In the genomic region with DNA sequence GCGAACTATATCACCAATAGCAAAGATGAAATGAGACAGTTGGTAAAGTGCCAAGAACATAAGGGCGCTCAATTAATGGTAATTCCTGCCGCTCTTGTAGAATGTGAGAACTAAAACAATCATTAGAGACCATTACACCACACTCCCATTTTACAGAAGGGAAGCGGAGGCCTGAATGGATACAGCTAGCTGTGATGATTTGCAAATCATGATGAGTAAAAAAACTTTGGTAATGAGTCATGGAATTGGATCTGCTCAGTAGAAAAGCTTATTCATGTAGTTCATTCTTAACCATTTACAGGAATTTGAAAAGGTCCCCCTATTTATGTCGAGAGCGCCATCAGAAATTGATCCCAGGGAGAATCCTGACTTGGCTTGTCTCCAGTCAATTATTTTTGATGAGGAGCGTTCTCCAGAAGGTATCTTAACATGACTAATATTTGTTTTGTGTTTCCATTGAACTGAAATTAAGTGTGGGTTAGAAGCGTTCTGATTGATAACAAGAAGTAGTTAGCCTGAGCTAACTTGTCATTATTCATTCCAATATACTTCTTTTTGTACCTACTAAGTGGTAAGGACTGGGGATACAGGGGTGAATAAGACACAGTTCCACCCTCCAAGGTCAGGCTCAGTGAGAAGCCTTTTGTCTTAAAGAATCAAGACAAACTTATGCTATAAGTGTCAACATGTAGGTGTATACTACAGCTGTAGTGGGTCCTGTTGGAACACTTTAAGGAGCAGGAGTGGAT, we compare ENCODE assay signal across 8 cellular contexts. TPM values are rescaled to one million over a fixed set of nuclear protein-coding genes. Genes with fewer than 3 reads are reported as not detected.
DNase-seq lines count a peak whose midpoint lies in the region; ATAC-seq lines count a peak whose summit lies in the region.

No MANE protein-coding gene starts in this region.

- peak overlapping the region; percentile 64 for H3K4me3 ChIP-seq in iPS-15b (ENCODE audit: low read depth, low read length)

- peak overlapping the region; percentile 88 for H3K4me3 Mint-ChIP-seq in activated T-helper 2 cell treated with anti-CD3 and anti-CD28 coated beads, Interferon-gamma antibody, Interleukin-2, Interleukin-4, amounts not matched to agents 10 μg/mL and 5 μg/mL and 100 μg/mL, durations not matched to agents 14 hours and 24 hours and 36 hours (ENCODE audit: low read depth)

- ATAC-seq in stimulated activated naive CD8-positive, alpha-beta T cell treated with anti-CD3 and anti-CD28 coated beads, Interleukin-15, Interleukin-2, amounts not matched to agents 100 U/mL and 50 U/mL, for 24 hours: peak; percentile 47
- ATAC-seq in HG03175 (IDR thresholded peaks at IDR 0.05; ENCODE audit: unreplicated experiment) (no peak), HG03196 (IDR thresholded peaks at IDR 0.05; ENCODE audit: unreplicated experiment) (no peak)

- DNase-seq in AG08396 (ENCODE audit: low spot score) (peak; percentile 57), HCEC 1CT (peak; percentile 82), SIG-M5 treated with dmso at 0.1 percent for 504 hours (lab: John Stamatoyannopoulos, UW; ENCODE audit: unreplicated experiment) (no peak)
- no peak for DNase-seq in activated T-helper 2 cell treated with anti-CD3 and anti-CD28 coated beads, Interferon-gamma antibody, Interleukin-2, Interleukin-4, amounts not matched to agents 10 μg/mL and 5 μg/mL and 100 μg/mL, durations not matched to agents 14 hours and 24 hours and 36 hours (ENCODE audit: low spot score)
- DNase-seq in stimulated activated naive CD8-positive, alpha-beta T cell treated with anti-CD3 and anti-CD28 coated beads, Interleukin-15, Interleukin-2, amounts not matched to agents 100 U/mL and 50 U/mL, for 24 hours: no peak

- H3K27me3 Mint-ChIP-seq in activated T-helper 2 cell treated with anti-CD3 and anti-CD28 coated beads, Interferon-gamma antibody, Interleukin-2, Interleukin-4, amounts not matched to agents 10 μg/mL and 5 μg/mL and 100 μg/mL, durations not matched to agents 14 hours and 24 hours and 36 hours (ENCODE audit: low read depth): no peaks in the 10 kb centered on the region

- H3K36me3 Mint-ChIP-seq in activated T-helper 2 cell treated with anti-CD3 and anti-CD28 coated beads, Interferon-gamma antibody, Interleukin-2, Interleukin-4, amounts not matched to agents 10 μg/mL and 5 μg/mL and 100 μg/mL, durations not matched to agents 14 hours and 24 hours and 36 hours (ENCODE audit: low read depth): peaks cover 33% of the 10 kb centered on the region

- H3K9me3 Mint-ChIP-seq in activated T-helper 2 cell treated with anti-CD3 and anti-CD28 coated beads, Interferon-gamma antibody, Interleukin-2, Interleukin-4, amounts not matched to agents 10 μg/mL and 5 μg/mL and 100 μg/mL, durations not matched to agents 14 hours and 24 hours and 36 hours: no peaks in the 10 kb centered on the region

- intact Hi-C loops in activated T-helper 2 cell treated with anti-CD3 and anti-CD28 coated beads, Interferon-gamma antibody, Interleukin-2, Interleukin-4, amounts not matched to agents 10 μg/mL and 5 μg/mL and 100 μg/mL, durations not matched to agents 14 hours and 24 hours and 36 hours (cut with micrococcal nuclease): loop anchor here (2.0 kb wide), 1 partner anchor 82 kb away; no protein-coding TSS in a partner anchor

- peak overlapping the region; percentile 88 for H3K27ac Mint-ChIP-seq in activated T-helper 2 cell treated with anti-CD3 and anti-CD28 coated beads, Interferon-gamma antibody, Interleukin-2, Interleukin-4, amounts not matched to agents 10 μg/mL and 5 μg/mL and 100 μg/mL, durations not matched to agents 14 hours and 24 hours and 36 hours

- peaks cover 29% of the 10 kb centered on the region for H3K4me1 Mint-ChIP-seq in activated T-helper 2 cell treated with anti-CD3 and anti-CD28 coated beads, Interferon-gamma antibody, Interleukin-2, Interleukin-4, amounts not matched to agents 10 μg/mL and 5 μg/mL and 100 μg/mL, durations not matched to agents 14 hours and 24 hours and 36 hours (ENCODE audit: low read depth)

- H3K9ac ChIP-seq in iPS-15b (ENCODE audit: low read depth, low read length): peak overlapping the region; percentile 79

- peaks cover 4% of the 10 kb centered on the region for H3K36me3 ChIP-seq in iPS-15b (ENCODE audit: control insufficient read depth, insufficient read depth, low read length)

- H3K9me3 ChIP-seq in iPS-15b (ENCODE audit: control insufficient read depth, insufficient read depth, low read length): no peaks in the 10 kb centered on the region

- H3K4me1 ChIP-seq in iPS-15b (ENCODE audit: control insufficient read depth, insufficient read depth, low read length): peaks cover 3% of the 10 kb centered on the region

- H3K27me3 ChIP-seq in iPS-15b (ENCODE audit: control insufficient read depth, insufficient read depth, low read length): peaks cover 7% of the 10 kb centered on the region

RNA-seq across cellular contexts. Expression of a gene that starts 0.8 kb away (rescaled TPM):
- total RNA-seq in activated T-helper 2 cell treated with anti-CD3 and anti-CD28 coated beads, Interferon-gamma antibody, Interleukin-2, Interleukin-4, amounts not matched to agents 10 μg/mL and 5 μg/mL and 100 μg/mL, durations not matched to agents 14 hours and 24 hours and 36 hours: 36.6 and 38.2 TPM in 2 replicates

RNA-seq across cellular contexts. Expression of a gene that starts 47.9 kb away (rescaled TPM):
- total RNA-seq in activated T-helper 2 cell treated with anti-CD3 and anti-CD28 coated beads, Interferon-gamma antibody, Interleukin-2, Interleukin-4, amounts not matched to agents 10 μg/mL and 5 μg/mL and 100 μg/mL, durations not matched to agents 14 hours and 24 hours and 36 hours: 6.1 and 6.4 TPM in 2 replicates

Comparison
In these comparisons a context has a peak if more than half of its experiments do, and no peak if none do; other contexts are left out.
1. DNase-seq: peak in AG08396 (single experiment) and HCEC 1CT (single experiment); none in activated T-helper 2 cell treated with anti-CD3 and anti-CD28 coated beads, Interferon-gamma antibody, Interleukin-2, Interleukin-4, amounts not matched to agents 10 μg/mL and 5 μg/mL and 100 μg/mL, durations not matched to agents 14 hours and 24 hours and 36 hours (single experiment), stimulated activated naive CD8-positive, alpha-beta T cell treated with anti-CD3 and anti-CD28 coated beads, Interleukin-15, Interleukin-2, amounts not matched to agents 100 U/mL and 50 U/mL, for 24 hours (single experiment) and SIG-M5 treated with dmso at 0.1 percent for 504 hours (single experiment).